8 cellular contexts compared by ENCODE assay signal in the genomic region with DNA sequence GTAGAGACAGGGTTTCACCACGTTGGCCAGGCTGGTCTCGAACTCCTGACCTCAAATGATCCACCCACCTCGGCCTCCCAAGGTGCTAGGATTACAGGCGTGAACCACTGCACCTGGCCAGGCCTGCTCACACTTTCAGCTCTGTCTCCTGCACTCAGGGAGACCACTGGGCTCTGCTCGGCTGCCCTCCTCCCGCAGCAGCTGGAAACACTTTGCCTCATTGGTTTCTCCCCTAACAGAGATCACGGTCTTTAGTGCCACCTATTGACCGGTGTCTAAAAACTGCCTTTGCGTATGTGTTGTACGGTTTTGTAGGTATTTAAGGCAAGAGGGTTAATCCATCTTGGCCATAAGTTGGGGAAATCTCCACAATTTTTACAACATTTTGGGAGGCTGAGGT. TPM values are rescaled to one million over a fixed set of nuclear protein-coding genes. Genes with fewer than 3 reads are reported as not detected.
DNase-seq lines count a peak whose midpoint lies in the region; ATAC-seq, FAIRE-seq and TF ChIP-seq lines count a peak whose summit lies in the region.
"Not testable (repeated sequence)": the region's sequence is repeated elsewhere in the genome, so short reads cannot be mapped to it uniquely, and the experiment has no call there.

No MANE protein-coding gene starts in this region.

- not testable (repeated sequence) for H3K4me2 ChIP-seq in astrocyte (ENCODE audit: low read length)

- not testable (repeated sequence) for H3K9me3 Mint-ChIP-seq in astrocyte (ENCODE audit: unreplicated experiment)

- not testable (repeated sequence) for H3K9ac ChIP-seq in astrocyte (ENCODE audit: low read length)

- not testable (repeated sequence) for FAIRE-seq in astrocyte (lab: Jason Lieb, UNC)

- not testable (repeated sequence) for H3K4me1 ChIP-seq in BE2C; astrocyte (ENCODE audit: insufficient read depth, low read length)

- ATAC-seq in GM18511 (IDR thresholded peaks at IDR 0.05; ENCODE audit: unreplicated experiment), result peak; percentile 82
- peak; percentile 49 for ATAC-seq in HG03108 (IDR thresholded peaks at IDR 0.05; ENCODE audit: unreplicated experiment)

- H3K27me3 Mint-ChIP-seq in astrocyte (ENCODE audit: low read depth, unreplicated experiment), result not testable (repeated sequence)

- H3K27me3 ChIP-seq in BE2C; astrocyte (ENCODE audit: insufficient read depth, low read length): not testable (repeated sequence)

- DNase-seq in BE2C (peak; percentile 59), NCI-H1694 treated with DMSO at 0.1 percent for 48 hours (lab: John Stamatoyannopoulos, UW) (peak; percentile 72), RPMI8226 (peak; percentile 93), astrocyte (ENCODE audit: low read depth) (peak; percentile 4), hepatic stellate cell (ENCODE audit: low spot score) (peak; percentile 25), renal cortical epithelial cell (ENCODE audit: low read depth) (peak; percentile 65)

- not testable (repeated sequence) for H3K9me3 ChIP-seq in BE2C; astrocyte (ENCODE audit: insufficient read depth, low read depth, low read length)

- not testable (repeated sequence) for H2AFZ ChIP-seq in astrocyte (ENCODE audit: low read depth, low read length)

- H3K36me3 ChIP-seq in BE2C; astrocyte (ENCODE audit: insufficient read depth, low read length): not testable (repeated sequence)

- H3K4me3 ChIP-seq in BE2C (ENCODE audit: low read depth, low read length); astrocyte (ENCODE audit: insufficient read depth, low read depth, low read length): not testable (repeated sequence)

- H3K79me2 ChIP-seq in astrocyte (ENCODE audit: insufficient read depth, low read length), result not testable (repeated sequence)

- not testable (repeated sequence) for H3K27ac Mint-ChIP-seq in astrocyte (ENCODE audit: unreplicated experiment)

- H3K36me3 Mint-ChIP-seq in astrocyte (ENCODE audit: low read depth, unreplicated experiment), result not testable (repeated sequence)

- not testable (repeated sequence) for H3K4me3 Mint-ChIP-seq in astrocyte (ENCODE audit: unreplicated experiment)

- H3K4me1 Mint-ChIP-seq in astrocyte (ENCODE audit: low read depth, unreplicated experiment), result not testable (repeated sequence)

- TF ChIP-seq CTCF in BE2C (IDR thresholded peaks at IDR 0.05; ENCODE audit: low read depth, low read length) (peak; percentile 65), astrocyte (IDR thresholded peaks at IDR 0.05; ENCODE audit: insufficient read depth, low read depth, low read length) (peak; percentile 14)

- H4K20me1 ChIP-seq in astrocyte (ENCODE audit: insufficient read depth, low read length), result not testable (repeated sequence)

- not testable (repeated sequence) for H3K27ac ChIP-seq in astrocyte (ENCODE audit: low read depth, low read length)

RNA-seq across cellular contexts. Expression of gene OCM2, which starts 23.4 kb away (rescaled TPM):
- polyA plus RNA-seq in BE2C (2012; ENCODE audit: insufficient read depth, insufficient read length, low read depth), result not detected
- total RNA-seq in astrocyte, result not detected in 2 replicates
- total RNA-seq in renal cortical epithelial cell, result not detected in 2 replicates

Comparison
In these comparisons a context has a peak if more than half of its experiments do, and no peak if none do; other contexts are left out.
1. DNase-seq: peak in every context shown above with its lines; median percentile 93 in RPMI8226; 72 in NCI-H1694 treated with DMSO at 0.1 percent for 48 hours; 65 in renal cortical epithelial cell; 59 in BE2C; 25 in hepatic stellate cell; 4 in astrocyte.